Comparison of ENCODE assay signal across 9 cellular contexts in genomic region chr6:151284012-151284411, GRCh38. TPM values are rescaled to one million over a fixed set of nuclear protein-coding genes. Genes with fewer than 3 reads are reported as not detected.
DNase-seq lines count a peak whose midpoint lies in the region; ATAC-seq and TF ChIP-seq lines count a peak whose summit lies in the region.
"Had no signal": no experiment of that assay in that cellular context is flagged by ENCODE, and none has a peak within 500 bp of the region (broad histone marks: within the 10 kb centered on the region; RNA-seq: fewer than 3 reads in every experiment).

No MANE protein-coding gene starts in this region.

- H3K36me3 ChIP-seq in brain microvascular endothelial cell (replicated peaks) = peaks cover 6% of the 10 kb centered on the region
- H3K36me3 ChIP-seq in stomach = no peaks in the 10 kb centered on the region
- no peaks in the 10 kb centered on the region for H3K36me3 ChIP-seq in prostate gland

- in situ Hi-C loops in brain microvascular endothelial cell (cut with HindIII; ENCODE audit: low pct_ligation_motif_present, low sequenced_read_pairs) = no loop called here

- H3K27ac ChIP-seq in brain microvascular endothelial cell (peak overlapping the region; percentile 60), stomach (peak overlapping the region in 3 of 5 donors; percentile 40 to 59 (median 50)), prostate gland (no peak overlapping the region)

- no peaks in the 10 kb centered on the region for H3K27me3 ChIP-seq in brain microvascular endothelial cell (replicated peaks)
- H3K27me3 ChIP-seq in stomach = no peaks in the 10 kb centered on the region
- no peaks in the 10 kb centered on the region for H3K27me3 ChIP-seq in prostate gland (replicated peaks; ENCODE audit: insufficient read depth)

- 78 to 92% (median 89%) methylated on average over 11 of the region's 11 CpGs for WGBS in stomach, 5 donors
- 75% methylated on average over 11 of the region's 11 CpGs for WGBS in prostate gland

- no peak for TF ChIP-seq EP300 in stomach (IDR thresholded peaks at IDR 0.05)

- no peak for DNase-seq in brain microvascular endothelial cell
- no peak for DNase-seq in stomach
- no peak for DNase-seq in prostate gland (ENCODE audit: low spot score)
- DNase-seq in left cardiac atrium = no peak
- no peak for DNase-seq in cerebellar nuclear complex (lab: John Stamatoyannopoulos, UW)
- DNase-seq: activated T-cell treated with anti-CD3 and anti-CD28 coated beads, Interleukin-2, amount 50 U/mL, for 24 hours; caudate nucleus had no signal

- peak; percentile 77 for ATAC-seq in GM19351 (IDR thresholded peaks at IDR 0.05; ENCODE audit: unreplicated experiment)
- ATAC-seq in HG02852 (IDR thresholded peaks at IDR 0.05; ENCODE audit: unreplicated experiment) = peak; percentile 49
- no peak for ATAC-seq in left cardiac atrium

- intact Hi-C loops in stomach (cut with DNase I; ENCODE audit: low total_unique reads) = no loop called here
- intact Hi-C loops in prostate gland (cut with DNase I) = no loop called here
- intact Hi-C loops in left cardiac atrium (cut with DNase I) = no loop called here

- H3K4me1 ChIP-seq in stomach (peaks cover 0 to 34% (median 16%) of the 10 kb centered on the region in 4 donors), prostate gland (replicated peaks) (no peaks in the 10 kb centered on the region)

- TF ChIP-seq CTCF in brain microvascular endothelial cell (IDR thresholded peaks at IDR 0.05; ENCODE audit: low read depth, low read length, missing control alignments) (no peak), stomach (IDR thresholded peaks at IDR 0.05) (no peak), prostate gland (IDR thresholded peaks at IDR 0.05) (no peak)

- H3K4me3 ChIP-seq in brain microvascular endothelial cell (ENCODE audit: low read depth, low read length) (no peak overlapping the region), stomach (no peak overlapping the region), prostate gland (no peak overlapping the region)

- TF ChIP-seq POLR2A in stomach (IDR thresholded peaks at IDR 0.05) (no peak), prostate gland (IDR thresholded peaks at IDR 0.05) (no peak)

- H3K9me3 ChIP-seq in stomach = no peaks in the 10 kb centered on the region
- no peaks in the 10 kb centered on the region for H3K9me3 ChIP-seq in prostate gland

RNA-seq across cellular contexts. Expression of gene AKAP12, which starts 44.2 kb away (rescaled TPM):
- total RNA-seq in stomach = 100 to 1,000 TPM in 1 of 5 donors, 10 to 100 TPM in 4; 26.2 to 110 (median 44.9) TPM
- 1 to 10 TPM; 4.2 to 8.9 (median 8.0) TPM for polyA plus RNA-seq in stomach
- total RNA-seq in prostate gland = 100 to 1,000 TPM in 1 of 2 donors, 10 to 100 TPM in 1; 29.4 to 159 TPM
- total RNA-seq in left cardiac atrium = 10 to 100 TPM; 44.9 to 60.1 TPM

Comparison
In these comparisons a context has a peak if more than half of its experiments do, and no peak if none do; other contexts are left out.
1. ATAC-seq: peak in GM19351 (single experiment) and HG02852 (single experiment); none in left cardiac atrium (0 of 2).
2. H3K27ac ChIP-seq: peak in brain microvascular endothelial cell (single experiment) and stomach (3 of 5); none in prostate gland (0 of 2).